Comparison of ENCODE assay signal across 12 cellular contexts in genomic region chr3:175274474-175275218, GRCh38.
DNase-seq lines count a peak whose midpoint lies in the region; ATAC-seq and TF ChIP-seq lines count a peak whose summit lies in the region.
"Had no signal": no experiment of that assay in that cellular context is flagged by ENCODE, and none has a peak within 500 bp of the region (broad histone marks: within the 10 kb centered on the region; RNA-seq: fewer than 3 reads in every experiment).

No MANE protein-coding gene starts in this region.

- TF ChIP-seq CTCF in Panc1 (IDR thresholded peaks at IDR 0.05): no peak

- DNase-seq in Panc1 (ENCODE audit: low read depth, low spot score) (no peak), Karpas-422 (no peak), left colon (no peak)
- no peak for DNase-seq in activated naive CD8-positive, alpha-beta T cell treated with anti-CD3 and anti-CD28 coated beads for 36 hours
- DNase-seq: activated CD8-positive, alpha-beta T cell treated with anti-CD3 and anti-CD28 coated beads, Interleukin-2, amount 10 ng/mL, durations not matched to agents 7 days and 5 days; activated naive CD4-positive, alpha-beta T cell treated with anti-CD3 and anti-CD28 coated beads, Interleukin-2, amount 10 ng/mL, durations not matched to agents 7 days and 5 days; naive thymus-derived CD8-positive, alpha-beta T cell; testis had no signal

- H3K27me3 ChIP-seq in Panc1 (ENCODE audit: control insufficient read depth, insufficient read depth, low read length) (no peaks in the 10 kb centered on the region), Karpas-422 (ENCODE audit: low read length) (no peaks in the 10 kb centered on the region)
- H3K27me3 ChIP-seq: testis had no signal

- no peak overlapping the region for H3K4me2 ChIP-seq in Karpas-422 (ENCODE audit: low read depth, low read length, poor library complexity, severe bottlenecking)

- BruUV-seq in Panc1 (replicated peaks; lab: Mats Ljungman, UMichigan): no TSS peak

- in situ Hi-C loops in Panc1 (cut with HindIII; ENCODE audit: low pct_unique_long_range_greater_than_20kb, low sequenced_read_pairs): no loop called here

- no peak overlapping the region for H3K4me3 ChIP-seq in Panc1 (ENCODE audit: low read depth in 2 of 2, low read length in 2 of 2)
- H3K4me3 ChIP-seq in Karpas-422 (ENCODE audit: low read length): no peak overlapping the region
- H3K4me3 ChIP-seq: testis had no signal

- H3K36me3 Mint-ChIP-seq in activated naive CD8-positive, alpha-beta T cell treated with anti-CD3 and anti-CD28 coated beads for 36 hours: no peaks in the 10 kb centered on the region
- H3K36me3 Mint-ChIP-seq: activated naive CD4-positive, alpha-beta T cell treated with anti-CD3 and anti-CD28 coated beads, Interleukin-2, amount 10 ng/mL, durations not matched to agents 7 days and 5 days; naive thymus-derived CD8-positive, alpha-beta T cell had no signal

- H2AFZ ChIP-seq in Karpas-422 (ENCODE audit: low read length): no peak overlapping the region

- H3K36me3 ChIP-seq in Panc1 (ENCODE audit: control insufficient read depth, insufficient read depth, low read length): no peaks in the 10 kb centered on the region
- H3K36me3 ChIP-seq in Karpas-422 (ENCODE audit: insufficient read depth, low read length): no peaks in the 10 kb centered on the region

- intact Hi-C loops in Panc1 (cut with micrococcal nuclease; ENCODE audit: unreplicated experiment): no loop called here
- intact Hi-C loops in left colon (cut with DNase I, micrococcal nuclease): no loop called here

- H3K27ac ChIP-seq in Panc1 (ENCODE audit: low read length) (peak overlapping the region; percentile 48; the same call in 1 of the 2 replicates), Karpas-422 (ENCODE audit: low read length) (no peak overlapping the region)
- H3K27ac ChIP-seq: testis had no signal

- POLR2A ChIA-PET in Panc1 (lab: Charles Lee): interaction anchor here (0.6 kb wide), 1 partner anchor 101 kb away, joined by 3 read pairs; no protein-coding TSS in a partner anchor

- no peaks in the 10 kb centered on the region for H3K9me3 Mint-ChIP-seq in activated naive CD8-positive, alpha-beta T cell treated with anti-CD3 and anti-CD28 coated beads for 36 hours
- H3K9me3 Mint-ChIP-seq: T-helper 2 cell treated with Interferon-gamma antibody and Interleukin-4, amounts not matched to agents 5 μg/mL and 100 μg/mL, for 36 hours had no signal

- H3K4me3 Mint-ChIP-seq in activated naive CD8-positive, alpha-beta T cell treated with anti-CD3 and anti-CD28 coated beads for 36 hours: no peak overlapping the region
- H3K4me3 Mint-ChIP-seq: activated CD8-positive, alpha-beta T cell treated with anti-CD3 and anti-CD28 coated beads, Interleukin-2, amount 10 ng/mL, durations not matched to agents 7 days and 5 days; activated naive CD4-positive, alpha-beta T cell treated with anti-CD3 and anti-CD28 coated beads, Interleukin-2, amount 10 ng/mL, durations not matched to agents 7 days and 5 days; naive thymus-derived CD8-positive, alpha-beta T cell; T-helper 2 cell treated with Interferon-gamma antibody and Interleukin-4, amounts not matched to agents 5 μg/mL and 100 μg/mL, for 36 hours had no signal

- no peaks in the 10 kb centered on the region for H3K79me2 ChIP-seq in Karpas-422 (ENCODE audit: low read length)

- H3K4me1 Mint-ChIP-seq in activated naive CD8-positive, alpha-beta T cell treated with anti-CD3 and anti-CD28 coated beads for 36 hours: no peaks in the 10 kb centered on the region
- H3K4me1 Mint-ChIP-seq: activated naive CD4-positive, alpha-beta T cell treated with anti-CD3 and anti-CD28 coated beads, Interleukin-2, amount 10 ng/mL, durations not matched to agents 7 days and 5 days; naive thymus-derived CD8-positive, alpha-beta T cell had no signal

- H3K4me1 ChIP-seq in Panc1 (ENCODE audit: control insufficient read depth, insufficient read depth, low read length): no peaks in the 10 kb centered on the region; the same call in 1 of the 2 replicates
- no peaks in the 10 kb centered on the region for H3K4me1 ChIP-seq in Karpas-422 (ENCODE audit: low read length)
- H3K4me1 ChIP-seq: testis had no signal

- no peaks in the 10 kb centered on the region for H4K20me1 ChIP-seq in Karpas-422 (ENCODE audit: insufficient read depth, low read depth, low read length)

- H3K9me2 ChIP-seq in Karpas-422 (replicated peaks; ENCODE audit: insufficient read depth, low read length): no peaks in the 10 kb centered on the region

- ATAC-seq in GM18511 (IDR thresholded peaks at IDR 0.05; ENCODE audit: unreplicated experiment) (peak; percentile 60), GM19455 (IDR thresholded peaks at IDR 0.05; ENCODE audit: unreplicated experiment) (peak; percentile 52), HG03175 (IDR thresholded peaks at IDR 0.05; ENCODE audit: unreplicated experiment) (peak; percentile 42), Panc1 (no peak), left colon (no peak)
- ATAC-seq: activated CD8-positive, alpha-beta T cell treated with anti-CD3 and anti-CD28 coated beads, Interleukin-2, amount 10 ng/mL, durations not matched to agents 7 days and 5 days; naive thymus-derived CD8-positive, alpha-beta T cell had no signal

- H3K27me3 Mint-ChIP-seq in activated naive CD8-positive, alpha-beta T cell treated with anti-CD3 and anti-CD28 coated beads for 36 hours: no peaks in the 10 kb centered on the region
- H3K27me3 Mint-ChIP-seq: activated naive CD4-positive, alpha-beta T cell treated with anti-CD3 and anti-CD28 coated beads, Interleukin-2, amount 10 ng/mL, durations not matched to agents 7 days and 5 days; naive thymus-derived CD8-positive, alpha-beta T cell had no signal

- H3K9me3 ChIP-seq in Panc1 (ENCODE audit: control insufficient read depth, insufficient read depth, low read depth, low read length) (no peaks in the 10 kb centered on the region), Karpas-422 (ENCODE audit: low read length) (peaks cover 10% of the 10 kb centered on the region; the same call in 1 of the 2 replicates)
- H3K9me3 ChIP-seq: testis had no signal

- no peak overlapping the region for H3K27ac Mint-ChIP-seq in activated naive CD8-positive, alpha-beta T cell treated with anti-CD3 and anti-CD28 coated beads for 36 hours
- H3K27ac Mint-ChIP-seq: activated CD8-positive, alpha-beta T cell treated with anti-CD3 and anti-CD28 coated beads, Interleukin-2, amount 10 ng/mL, durations not matched to agents 7 days and 5 days; activated naive CD4-positive, alpha-beta T cell treated with anti-CD3 and anti-CD28 coated beads, Interleukin-2, amount 10 ng/mL, durations not matched to agents 7 days and 5 days; naive thymus-derived CD8-positive, alpha-beta T cell; T-helper 2 cell treated with Interferon-gamma antibody and Interleukin-4, amounts not matched to agents 5 μg/mL and 100 μg/mL, for 36 hours had no signal

- H3K9ac ChIP-seq in Karpas-422 (ENCODE audit: low read length): no peak overlapping the region

- CTCF ChIA-PET in Panc1 (lab: Charles Lee): no interaction called here

Comparison
In these comparisons a context has a peak if more than half of its experiments do, and no peak if none do; other contexts are left out.
1. ATAC-seq: peak in GM18511 (single experiment), GM19455 (single experiment) and HG03175 (single experiment); none in Panc1 (single experiment) and left colon (single experiment).